11 cellular contexts compared by ENCODE assay signal in the genomic region with DNA sequence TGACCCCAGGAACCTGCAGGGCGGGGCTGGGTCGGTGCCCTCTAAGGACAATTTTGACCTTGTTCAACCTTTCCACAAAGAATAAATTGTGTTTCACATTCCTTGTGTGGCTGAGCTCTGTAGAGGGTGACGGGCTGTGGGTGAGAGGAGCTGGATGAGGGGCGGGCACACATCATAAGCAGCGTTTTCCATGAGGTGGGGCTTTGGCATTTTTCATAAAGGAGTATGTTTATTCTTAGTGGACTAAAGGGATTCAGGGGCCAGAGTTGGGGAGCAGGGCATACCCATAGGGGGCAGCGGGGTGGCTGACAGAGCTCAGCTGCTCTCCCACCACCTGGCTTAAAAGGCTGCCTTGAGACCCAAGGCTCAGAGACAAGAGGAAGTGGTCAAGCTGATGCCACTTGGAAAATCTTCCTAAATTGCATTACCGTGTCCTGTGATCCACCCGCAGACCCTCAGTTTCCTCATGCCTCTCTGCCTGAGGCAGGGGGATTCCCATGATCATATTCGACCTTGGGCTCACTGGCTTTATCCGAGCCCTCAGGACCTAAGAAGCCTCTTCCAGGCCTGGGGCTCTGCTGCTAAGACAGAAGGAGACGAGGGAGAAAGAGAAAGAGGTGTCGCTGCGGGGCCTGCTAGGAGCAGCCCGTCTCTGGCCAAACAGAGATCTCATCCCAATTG. TPM values are rescaled to one million over a fixed set of nuclear protein-coding genes. Genes with fewer than 3 reads are reported as not detected.
A peak's percentile ranks its signal among the peaks of the same experiment; 100 is the strongest.
DNase-seq lines count a peak whose midpoint lies in the region; ATAC-seq, FAIRE-seq and TF ChIP-seq lines count a peak whose summit lies in the region.
"Had no signal": no experiment of that assay in that cellular context is flagged by ENCODE, and none has a peak within 500 bp of the region (broad histone marks: within the 10 kb centered on the region; RNA-seq: fewer than 3 reads in every experiment).

No MANE protein-coding gene starts in this region.

- intact Hi-C loops in left colon (cut with DNase I, micrococcal nuclease) = no loop called here

- H3K27me3 Mint-ChIP-seq in nephron progenitor cell (ENCODE audit: low read depth, poor library complexity) = no peaks in the 10 kb centered on the region

- peaks cover 35% of the 10 kb centered on the region for H3K36me3 Mint-ChIP-seq in nephron progenitor cell (ENCODE audit: low read depth)

- peak; percentile 66 for DNase-seq in AG10803 (ENCODE audit: low read depth)
- peak; percentile 53 for DNase-seq in M059J (ENCODE audit: low read depth)
- peak; percentile 16 for DNase-seq in epithelial cell of esophagus (ENCODE audit: low read depth)
- DNase-seq in nephron progenitor cell = no peak
- DNase-seq in left colon = no peak
- DNase-seq in D341Med (ENCODE audit: low spot score) = no peak
- no peak for DNase-seq in D721Med (ENCODE audit: insufficient read length, low spot score)
- DNase-seq: activated CD4-positive, alpha-beta T cell treated with anti-CD3 and anti-CD28 coated beads, Interleukin-2, amount 50 U/mL, for 48 hours; NCI-H187; stimulated activated CD4-positive, alpha-beta T cell treated with anti-CD3 and anti-CD28 coated beads, Interleukin-4, amount 100 ng/mL, for 4 hours had no signal

- no peak for TF ChIP-seq CTCF in AG10803 (conservative IDR thresholded peaks at IDR 0.05; ENCODE audit: low read length)
- TF ChIP-seq CTCF in epithelial cell of esophagus (IDR thresholded peaks at IDR 0.05; ENCODE audit: insufficient read depth, low read depth, low read length, missing control alignments) = no peak
- TF ChIP-seq CTCF in nephron progenitor cell (IDR thresholded peaks at IDR 0.05) = no peak
- no peak for TF ChIP-seq CTCF in D721Med (IDR thresholded peaks at IDR 0.05; ENCODE audit: insufficient read depth, missing control alignments)

- H3K4me3 Mint-ChIP-seq in nephron progenitor cell = peak overlapping the region; percentile 47

- H3K4me1 Mint-ChIP-seq in nephron progenitor cell = peaks cover 53% of the 10 kb centered on the region

- peak overlapping the region; percentile 99 for H3K27ac Mint-ChIP-seq in nephron progenitor cell

- no peaks in the 10 kb centered on the region for H3K9me3 Mint-ChIP-seq in nephron progenitor cell

- peak overlapping the region; percentile 12 for H3K4me3 ChIP-seq in AG10803 (ENCODE audit: low read length)
- no peak overlapping the region for H3K4me3 ChIP-seq in epithelial cell of esophagus (ENCODE audit: low read length)

- FAIRE-seq in D721Med (lab: Jason Lieb, UNC) = no peak

- ATAC-seq in left colon (no peak), HG02588 (IDR thresholded peaks at IDR 0.05; ENCODE audit: unreplicated experiment) (no peak)

RNA-seq across cellular contexts. Expression of a gene that starts 11.4 kb away (rescaled TPM):
- 251 and 313 TPM in 2 replicates for total RNA-seq in M059J (2014; rRNA removed; shearing (Covaris generic))
- 100 to 1,000 TPM in 1 of 2 donors, 10 to 100 TPM in 1; 83.0 to 101 TPM for total RNA-seq in left colon

RNA-seq across cellular contexts. Expression of a gene that starts 18.1 kb away (rescaled TPM):
- total RNA-seq in M059J (2014; rRNA removed; shearing (Covaris generic)) = 54.5 and 325 TPM in 2 replicates
- total RNA-seq in left colon = 10 to 100 TPM; 64.5 to 81.0 TPM

RNA-seq across cellular contexts. Expression of a gene that starts 23.7 kb away (rescaled TPM):
- 51.6 and 115 TPM in 2 replicates for total RNA-seq in M059J (2014; rRNA removed; shearing (Covaris generic))
- total RNA-seq in left colon = 100 to 1,000 TPM; 263 to 308 TPM

RNA-seq across cellular contexts. Expression of a gene that starts 32.6 kb away (rescaled TPM):
- 2.6 and 3.6 TPM in 2 replicates for total RNA-seq in M059J (2014; rRNA removed; shearing (Covaris generic))
- 10 to 100 TPM in 1 of 2 donors, 1 to 10 TPM in 1; 8.4 to 17.4 TPM for total RNA-seq in left colon

RNA-seq across cellular contexts. Expression of a gene that starts 35.2 kb away (rescaled TPM):
- 0.52 TPM in 1 of 2 replicates, not detected in the other for total RNA-seq in M059J (2014; rRNA removed; shearing (Covaris generic))
- total RNA-seq in left colon = under 1 TPM; 0.58 to 0.64 TPM

Comparison
In these comparisons a context has a peak if more than half of its experiments do, and no peak if none do; other contexts are left out.
1. DNase-seq: peak in AG10803 (single experiment), M059J (single experiment) and epithelial cell of esophagus (single experiment); none in nephron progenitor cell (single experiment), left colon (0 of 2), D341Med (single experiment) and D721Med (single experiment).